7 cellular contexts compared by ENCODE assay signal in genomic region chr4:101411308-101411904, GRCh38.
DNase-seq lines count a peak whose midpoint lies in the region; ATAC-seq and TF ChIP-seq lines count a peak whose summit lies in the region.
"Not testable (repeated sequence)": the region's sequence is repeated elsewhere in the genome, so short reads cannot be mapped to it uniquely, and the experiment has no call there.

No MANE protein-coding gene starts in this region.

- not testable (repeated sequence) for H3K9me3 ChIP-seq in CD8-positive, alpha-beta T cell (ENCODE audit: low read length)

- DNase-seq in CD8-positive, alpha-beta T cell; activated CD8-positive, alpha-beta T cell treated with anti-CD3 and anti-CD28 coated beads for 36 hours; central memory CD8-positive, alpha-beta T cell (ENCODE audit: low spot score in 2 of 2); stimulated activated effector memory CD8-positive, alpha-beta T cell treated with anti-CD3 and anti-CD28 coated beads, Interleukin-12 subunit alpha, Interleukin-12 subunit beta, amount 100 ng/mL, for 72 hours (ENCODE audit: low spot score in 2 of 2): not testable (repeated sequence)
- DNase-seq in ELF-1 (ENCODE audit: low read depth, low spot score) (peak; percentile 55), NCI-H1417 (lab: John Stamatoyannopoulos, UW) (peak in 2 of 3 experiments; percentile 32 to 68), SW480 (ENCODE audit: low spot score) (peak; percentile 34)

- peaks cover 34% of the 10 kb centered on the region for H3K27me3 Mint-ChIP-seq in CD8-positive, alpha-beta T cell (ENCODE audit: low read depth)
- H3K27me3 Mint-ChIP-seq in activated CD8-positive, alpha-beta T cell treated with anti-CD3 and anti-CD28 coated beads for 36 hours, result peaks cover 33% of the 10 kb centered on the region
- H3K27me3 Mint-ChIP-seq in central memory CD8-positive, alpha-beta T cell, result not testable (repeated sequence)

- not testable (repeated sequence) for H3K4me1 ChIP-seq in CD8-positive, alpha-beta T cell (ENCODE audit: insufficient read depth, low read length)

- H3K36me3 ChIP-seq in CD8-positive, alpha-beta T cell (ENCODE audit: insufficient read depth, low read length), result not testable (repeated sequence)

- H3K4me3 ChIP-seq in CD8-positive, alpha-beta T cell (ENCODE audit: low read depth, low read length), result not testable (repeated sequence)

- not testable (repeated sequence) for H3K27ac ChIP-seq in CD8-positive, alpha-beta T cell (ENCODE audit: low read depth, low read length)

- not testable (repeated sequence) for H3K36me3 Mint-ChIP-seq in CD8-positive, alpha-beta T cell; activated CD8-positive, alpha-beta T cell treated with anti-CD3 and anti-CD28 coated beads for 36 hours (ENCODE audit: low read depth); central memory CD8-positive, alpha-beta T cell (ENCODE audit: insufficient read depth); stimulated activated effector memory CD8-positive, alpha-beta T cell treated with anti-CD3 and anti-CD28 coated beads, Interleukin-12 subunit alpha, Interleukin-12 subunit beta, amount 100 ng/mL, for 72 hours

- not testable (repeated sequence) for H3K9me3 Mint-ChIP-seq in CD8-positive, alpha-beta T cell; activated CD8-positive, alpha-beta T cell treated with anti-CD3 and anti-CD28 coated beads for 36 hours; central memory CD8-positive, alpha-beta T cell; stimulated activated effector memory CD8-positive, alpha-beta T cell treated with anti-CD3 and anti-CD28 coated beads, Interleukin-12 subunit alpha, Interleukin-12 subunit beta, amount 100 ng/mL, for 72 hours

- ATAC-seq in CD8-positive, alpha-beta T cell; activated CD8-positive, alpha-beta T cell treated with anti-CD3 and anti-CD28 coated beads for 36 hours; central memory CD8-positive, alpha-beta T cell (replicated peaks; ENCODE audit: extremely low read depth, poor library complexity, severe bottlenecking): not testable (repeated sequence)
- ATAC-seq in stimulated activated effector memory CD8-positive, alpha-beta T cell treated with anti-CD3 and anti-CD28 coated beads, Interleukin-12 subunit alpha, Interleukin-12 subunit beta, amount 100 ng/mL, for 72 hours, result peak; percentile 60

- intact Hi-C loops in CD8-positive, alpha-beta T cell (cut with DNase I, micrococcal nuclease), result loop anchor here in 1 of 2 experiments (5.0 kb wide), 1 partner anchor 54 kb away; no protein-coding TSS in a partner anchor
- intact Hi-C loops in activated CD8-positive, alpha-beta T cell treated with anti-CD3 and anti-CD28 coated beads for 36 hours (cut with micrococcal nuclease), result loop anchor here (10.0 kb wide), 1 partner anchor 247 kb away; no protein-coding TSS in a partner anchor

- H3K4me3 Mint-ChIP-seq in CD8-positive, alpha-beta T cell, result peak overlapping the region; percentile 18
- H3K4me3 Mint-ChIP-seq in activated CD8-positive, alpha-beta T cell treated with anti-CD3 and anti-CD28 coated beads for 36 hours, result peak overlapping the region; percentile 32
- H3K4me3 Mint-ChIP-seq in central memory CD8-positive, alpha-beta T cell, result peak overlapping the region; percentile 72
- H3K4me3 Mint-ChIP-seq in stimulated activated effector memory CD8-positive, alpha-beta T cell treated with anti-CD3 and anti-CD28 coated beads, Interleukin-12 subunit alpha, Interleukin-12 subunit beta, amount 100 ng/mL, for 72 hours, result peak overlapping the region; percentile 70

- H3K27me3 ChIP-seq in CD8-positive, alpha-beta T cell (ENCODE audit: insufficient read depth, low read length), result not testable (repeated sequence)

- not testable (repeated sequence) for TF ChIP-seq CTCF in CD8-positive, alpha-beta T cell (IDR thresholded peaks at IDR 0.05); activated CD8-positive, alpha-beta T cell treated with anti-CD3 and anti-CD28 coated beads for 36 hours (IDR thresholded peaks at IDR 0.05)

- H3K4me1 Mint-ChIP-seq in CD8-positive, alpha-beta T cell (ENCODE audit: low read depth), result peaks cover 10% of the 10 kb centered on the region
- not testable (repeated sequence) for H3K4me1 Mint-ChIP-seq in activated CD8-positive, alpha-beta T cell treated with anti-CD3 and anti-CD28 coated beads for 36 hours (ENCODE audit: low read depth)
- H3K4me1 Mint-ChIP-seq in central memory CD8-positive, alpha-beta T cell, result peaks cover 21% of the 10 kb centered on the region
- H3K4me1 Mint-ChIP-seq in stimulated activated effector memory CD8-positive, alpha-beta T cell treated with anti-CD3 and anti-CD28 coated beads, Interleukin-12 subunit alpha, Interleukin-12 subunit beta, amount 100 ng/mL, for 72 hours, result peaks cover 20% of the 10 kb centered on the region

- H3K27ac Mint-ChIP-seq in CD8-positive, alpha-beta T cell; activated CD8-positive, alpha-beta T cell treated with anti-CD3 and anti-CD28 coated beads for 36 hours; central memory CD8-positive, alpha-beta T cell (ENCODE audit: low read depth): not testable (repeated sequence)
- H3K27ac Mint-ChIP-seq in stimulated activated effector memory CD8-positive, alpha-beta T cell treated with anti-CD3 and anti-CD28 coated beads, Interleukin-12 subunit alpha, Interleukin-12 subunit beta, amount 100 ng/mL, for 72 hours, result peak overlapping the region; percentile 86

- POLR2A ChIA-PET in CD8-positive, alpha-beta T cell (lab: Charles Lee); activated CD8-positive, alpha-beta T cell treated with anti-CD3 and anti-CD28 coated beads for 36 hours (lab: Charles Lee): not testable (repeated sequence)

- CTCF ChIA-PET in CD8-positive, alpha-beta T cell (lab: Charles Lee), result interaction anchor here (0.9 kb wide), 1 partner anchor 62 kb away, joined by 3 read pairs; no protein-coding TSS in a partner anchor
- CTCF ChIA-PET in activated CD8-positive, alpha-beta T cell treated with anti-CD3 and anti-CD28 coated beads for 36 hours (lab: Charles Lee), result not testable (repeated sequence)

Comparison
In these comparisons a context has a peak if more than half of its experiments do, and no peak if none do; other contexts are left out.
1. H3K4me3 Mint-ChIP-seq: peak in every context shown above with its lines; median percentile 72 in central memory CD8-positive, alpha-beta T cell; 70 in stimulated activated effector memory CD8-positive, alpha-beta T cell treated with anti-CD3 and anti-CD28 coated beads, Interleukin-12 subunit alpha, Interleukin-12 subunit beta, amount 100 ng/mL, for 72 hours; 32 in activated CD8-positive, alpha-beta T cell treated with anti-CD3 and anti-CD28 coated beads for 36 hours; 18 in CD8-positive, alpha-beta T cell.